In the genomic region with DNA sequence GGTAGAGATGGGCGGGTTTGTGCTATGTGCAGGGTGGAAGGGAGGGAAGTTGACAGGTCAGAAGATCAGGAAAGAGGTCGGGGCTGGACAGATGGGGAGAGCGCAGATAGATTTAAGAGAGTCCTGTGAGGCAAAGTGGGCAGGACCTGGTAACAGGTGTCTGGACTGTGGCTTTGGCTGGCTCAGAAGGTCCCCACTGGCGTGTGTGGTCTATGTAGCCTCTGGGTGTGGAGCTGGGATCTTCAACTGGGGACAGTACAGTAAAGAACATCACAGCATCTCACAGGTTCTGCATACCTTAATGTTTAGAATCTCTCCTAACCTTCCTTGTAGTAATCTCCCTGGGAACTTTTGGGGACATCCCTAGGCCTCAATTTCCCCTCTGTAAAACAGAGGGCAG, we compare ENCODE assay signal across 15 cellular contexts. TPM values are rescaled to one million over a fixed set of nuclear protein-coding genes. Genes with fewer than 3 reads are reported as not detected.
DNase-seq lines count a peak whose midpoint lies in the region; ATAC-seq lines count a peak whose summit lies in the region.
"Had no signal": no experiment of that assay in that cellular context is flagged by ENCODE, and none has a peak within 500 bp of the region (broad histone marks: within the 10 kb centered on the region; RNA-seq: fewer than 3 reads in every experiment).

No MANE protein-coding gene starts in this region.

- H3K4me3 Mint-ChIP-seq in stimulated activated naive CD8-positive, alpha-beta T cell treated with anti-CD3 and anti-CD28 coated beads, Interleukin-15, amount 100 ng/mL, for 72 hours = no peak overlapping the region
- H3K4me3 Mint-ChIP-seq: CD8-positive, alpha-beta T cell had no signal

- DNase-seq in stimulated activated naive CD8-positive, alpha-beta T cell treated with anti-CD3 and anti-CD28 coated beads, Interleukin-15, amount 100 ng/mL, for 72 hours = no peak
- DNase-seq in stimulated activated naive CD8-positive, alpha-beta T cell treated with anti-CD3 and anti-CD28 coated beads, Interleukin-15, Interleukin-2, amounts not matched to agents 100 U/mL and 50 U/mL, for 24 hours = no peak
- DNase-seq in myocyte (ENCODE audit: low read depth) (peak; percentile 75), COR-L47 (lab: John Stamatoyannopoulos, UW) (no peak), NCI-H1092 treated with DMSO at 0.1 percent for 48 hours (lab: John Stamatoyannopoulos, UW) (no peak)
- DNase-seq in activated CD4-positive, CD25-positive, alpha-beta regulatory T cell (lab: John Stamatoyannopoulos, UW) = no peak
- DNase-seq: CD8-positive, alpha-beta T cell; GF-D8; NCI-H1436 treated with DMSO at 0.1 percent for 48 hours; NCI-H2029 treated with DMSO at 0.1 percent for 48 hours; NCI-H2171 treated with DMSO at 0.1 percent for 48 hours; NCI-H510A; NCI-H774 had no signal

- H3K9me3 Mint-ChIP-seq in stimulated activated naive CD8-positive, alpha-beta T cell treated with anti-CD3 and anti-CD28 coated beads, Interleukin-15, amount 100 ng/mL, for 72 hours = no peaks in the 10 kb centered on the region
- H3K9me3 Mint-ChIP-seq: CD8-positive, alpha-beta T cell had no signal

- no peak overlapping the region for H3K27ac Mint-ChIP-seq in stimulated activated naive CD8-positive, alpha-beta T cell treated with anti-CD3 and anti-CD28 coated beads, Interleukin-15, amount 100 ng/mL, for 72 hours

- H3K4me1 Mint-ChIP-seq in stimulated activated naive CD8-positive, alpha-beta T cell treated with anti-CD3 and anti-CD28 coated beads, Interleukin-15, amount 100 ng/mL, for 72 hours = no peaks in the 10 kb centered on the region

- H3K27me3 Mint-ChIP-seq in stimulated activated naive CD8-positive, alpha-beta T cell treated with anti-CD3 and anti-CD28 coated beads, Interleukin-15, amount 100 ng/mL, for 72 hours = no peaks in the 10 kb centered on the region

- ATAC-seq in stimulated activated naive CD8-positive, alpha-beta T cell treated with anti-CD3 and anti-CD28 coated beads, Interleukin-15, amount 100 ng/mL, for 72 hours = peak; percentile 23
- no peak for ATAC-seq in stimulated activated naive CD8-positive, alpha-beta T cell treated with anti-CD3 and anti-CD28 coated beads, Interleukin-15, Interleukin-2, amounts not matched to agents 100 U/mL and 50 U/mL, for 24 hours
- ATAC-seq: CD8-positive, alpha-beta T cell had no signal

RNA-seq across cellular contexts. Expression of gene CKM, which starts 17.7 kb away (rescaled TPM):
- 1,914 and 2,511 TPM in 2 replicates for total RNA-seq in myocyte
- polyA plus RNA-seq in myocyte (2012) = 252 TPM
- total RNA-seq: CD8-positive, alpha-beta T cell; M059J; SK-MEL-5 had no signal

RNA-seq across cellular contexts. Expression of gene KLC3, which starts 35.5 kb away (rescaled TPM):
- total RNA-seq in myocyte = not detected in 2 replicates
- polyA plus RNA-seq in myocyte (2012) = 0.09 TPM
- total RNA-seq: CD8-positive, alpha-beta T cell had no signal

RNA-seq across cellular contexts. Expression of gene MARK4, which starts 53.9 kb away (rescaled TPM):
- total RNA-seq in myocyte = 20.9 and 26.7 TPM in 2 replicates
- polyA plus RNA-seq in myocyte (2012) = 35.5 TPM

RNA-seq across cellular contexts. Expression of gene EXOC3L2, which starts 59.8 kb away (rescaled TPM):
- not detected in 2 replicates for total RNA-seq in myocyte
- polyA plus RNA-seq in myocyte (2012) = 0.04 TPM
- total RNA-seq: CD8-positive, alpha-beta T cell; M059J; SK-MEL-5 had no signal
